In the genomic region with DNA sequence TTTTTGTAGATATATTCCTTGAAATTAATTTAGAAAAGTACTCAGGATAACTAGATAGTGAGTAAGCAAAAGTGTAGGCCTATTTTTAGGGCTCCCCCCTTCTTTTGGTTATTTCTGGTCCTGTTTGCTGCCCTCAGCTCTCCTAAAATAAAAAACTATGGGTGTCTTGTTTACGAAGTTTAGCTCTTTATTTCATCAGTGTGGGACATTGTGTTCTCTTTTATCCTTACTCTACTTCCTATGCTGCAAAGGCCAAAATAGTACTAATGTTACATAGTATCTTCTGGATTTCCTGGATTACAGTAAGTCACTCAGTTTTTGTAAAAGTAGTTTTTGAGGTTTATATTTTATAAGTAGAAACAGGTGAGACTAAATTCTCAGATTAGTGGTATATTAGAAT, we compare ENCODE assay signal across 14 cellular contexts. TPM values are rescaled to one million over a fixed set of nuclear protein-coding genes. Genes with fewer than 3 reads are reported as not detected.
DNase-seq lines count a peak whose midpoint lies in the region; ATAC-seq and TF ChIP-seq lines count a peak whose summit lies in the region.
"Had no signal": no experiment of that assay in that cellular context is flagged by ENCODE, and none has a peak within 500 bp of the region (broad histone marks: within the 10 kb centered on the region; RNA-seq: fewer than 3 reads in every experiment).

No MANE protein-coding gene starts in this region.

- no peaks in the 10 kb centered on the region for H3F3A ChIP-seq in GM23248 (ENCODE audit: insufficient read depth)

- 30 to 50% methylated on average over 1 of the region's 1 CpG for WGBS in GM23248 (ENCODE audit: low coverage in 1 of 2, low lambda C conversion rate in 2 of 2, missing lambda C conversion rate in 2 of 2), 2 experiments
- WGBS in spleen, 5 donors, result 24 to 54% (median 38%) methylated on average over 1 of the region's 1 CpG

- H3K9me3 ChIP-seq in GM23248 (ENCODE audit: low read depth), result no peaks in the 10 kb centered on the region
- peaks cover 0 to 19% (median 18%) of the 10 kb centered on the region in 8 donors for H3K9me3 ChIP-seq in spleen

- TF ChIP-seq CTCF in spleen (IDR thresholded peaks at IDR 0.05 in 8 of 11, conservative IDR thresholded peaks at IDR 0.05 in 3 of 11), result no peak

- H3K9ac ChIP-seq in GM23248, result peak overlapping the region; percentile 13; the same call in 1 of the 2 replicates

- H3K9me2 ChIP-seq in GM23248 (ENCODE audit: insufficient read depth), result no peaks in the 10 kb centered on the region

- H3K36me3 ChIP-seq in GM23248 (ENCODE audit: low read depth), result no peaks in the 10 kb centered on the region
- H3K36me3 ChIP-seq in spleen, result peaks cover 0 to 20% (median 0%) of the 10 kb centered on the region in 6 donors

- H3K4me1 ChIP-seq in GM23248 (ENCODE audit: insufficient read depth) (0 out of 2 replicates have a peak, but pooled peaks cover 14% of the 10 kb centered on the region), spleen (peaks cover 12 to 79% (median 62%) of the 10 kb centered on the region in 6 donors)

- in situ Hi-C loops in GM23248 (cut with MboI), result no loop called here

- H3K4me3 ChIP-seq in GM23248 (no peak overlapping the region), spleen (no peak overlapping the region)

- no peak overlapping the region for H3K4me2 ChIP-seq in GM23248 (ENCODE audit: unreplicated experiment)

- H3K27me3 ChIP-seq in GM23248 (replicated peaks; ENCODE audit: insufficient read depth) (no peaks in the 10 kb centered on the region), spleen (replicated peaks in 1 of 7) (no peaks in the 10 kb centered on the region)

- peaks cover 100% of the 10 kb centered on the region for H3K79me2 ChIP-seq in GM23248 (ENCODE audit: insufficient read depth)

- no peak for ATAC-seq in SK-N-SH treated with all-trans-retinoic acid at 6 μM for 48 hours

- H4K20me1 ChIP-seq in GM23248 (ENCODE audit: insufficient read depth), result 0 out of 2 replicates have a peak, but pooled peaks cover 3% of the 10 kb centered on the region

- H3K27ac ChIP-seq in GM23248 (0 out of 2 replicates have a peak overlapping the region, but pooled peaks have one; percentile 1), caudate nucleus (ENCODE audit: low read depth, low read length) (peak overlapping the region; percentile 49), spleen (peak overlapping the region in 7 of 8 donors; percentile 7 to 77 (median 71))

- intact Hi-C loops in spleen (cut with DNase I; ENCODE audit: low total_unique reads), result no loop called here

- TF ChIP-seq POLR2A in spleen (IDR thresholded peaks at IDR 0.05), result no peak

- DNase-seq in GM23248 (no peak), caudate nucleus (lab: John Stamatoyannopoulos, UW) (no peak), iris pigment epithelial cell (ENCODE audit: low read depth) (peak; percentile 60), spleen (no peak), globus pallidus (ENCODE audit: low spot score) (no peak), dedifferentiated amniotic fluid mesenchymal stem cell (ENCODE audit: extremely low spot score) (no peak)
- DNase-seq in activated CD4-positive, alpha-beta T cell treated with anti-CD3 and anti-CD28 coated beads for 1 hour, result no peak
- DNase-seq: activated CD8-positive, alpha-beta memory T cell treated with anti-CD3 and anti-CD28 coated beads, Interleukin-2, amount 50 U/mL, for 4 hours; amniotic stem cell; NCI-H1436 treated with DMSO at 0.1 percent for 48 hours; NCI-H774; SIG-M5; stimulated activated CD4-positive, alpha-beta T cell treated with anti-CD3 and anti-CD28 coated beads, Interleukin-12 subunit alpha, Interleukin-12 subunit beta, amount 100 ng/mL, for 4 hours had no signal

- H2AFZ ChIP-seq in GM23248, result no peak overlapping the region

TF ChIP-seq in SK-N-SH treated with all-trans-retinoic acid at 6 μM for 48 hours, 23 proteins besides CTCF, POLR2A, EP300 and RAD21:
- TF ChIP-seq, protein P1, sequence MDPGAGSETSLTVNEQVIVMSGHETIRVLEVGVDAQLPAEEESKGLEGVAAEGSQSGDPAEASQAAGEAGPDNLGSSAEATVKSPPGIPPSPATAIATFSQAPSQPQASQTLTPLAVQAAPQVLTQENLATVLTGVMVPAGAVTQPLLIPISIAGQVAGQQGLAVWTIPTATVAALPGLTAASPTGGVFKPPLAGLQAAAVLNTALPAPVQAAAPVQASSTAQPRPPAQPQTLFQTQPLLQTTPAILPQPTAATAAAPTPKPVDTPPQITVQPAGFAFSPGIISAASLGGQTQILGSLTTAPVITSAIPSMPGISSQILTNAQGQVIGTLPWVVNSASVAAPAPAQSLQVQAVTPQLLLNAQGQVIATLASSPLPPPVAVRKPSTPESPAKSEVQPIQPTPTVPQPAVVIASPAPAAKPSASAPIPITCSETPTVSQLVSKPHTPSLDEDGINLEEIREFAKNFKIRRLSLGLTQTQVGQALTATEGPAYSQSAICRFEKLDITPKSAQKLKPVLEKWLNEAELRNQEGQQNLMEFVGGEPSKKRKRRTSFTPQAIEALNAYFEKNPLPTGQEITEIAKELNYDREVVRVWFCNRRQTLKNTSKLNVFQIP (CRISPR knock-in tag; IDR thresholded peaks at IDR 0.05; ENCODE audit: borderline replicate concordance, low read depth), result no peak

RNA-seq across cellular contexts. Expression of a gene that starts 15.4 kb away (rescaled TPM):
- 29.7 and 81.3 TPM in 2 replicates for total RNA-seq in GM23248 (2014; rRNA removed; shearing (Covaris generic))
- polyA plus RNA-seq in GM23248 (2016; fragmentation: Nextera tagmentation; extraction: Ambion mirVana) (13.8 and 14.9 TPM in 2 replicates), spleen (1 to 10 TPM; 3.5 to 5.3 (median 4.2) TPM)
- 10 to 100 TPM; 60.2 to 89.2 (median 66.3) TPM for total RNA-seq in spleen

Comparison
In these comparisons a context has a peak if more than half of its experiments do, and no peak if none do; other contexts are left out.
1. H3K27ac ChIP-seq: peak in every context shown above with its lines; median percentile 71 in spleen; 49 in caudate nucleus; 1 in GM23248.